In genomic region chr4:42404001-42404400, GRCh38 we compare ENCODE assay signal across 1 cellular context.
TF ChIP-seq lines count a peak whose summit lies in the region.

No MANE protein-coding gene starts in this region.

TF ChIP-seq in HCT116, 20 proteins besides CTCF, POLR2A, EP300 and RAD21 (continued from another document):
- no peak for TF ChIP-seq YY1 (IDR thresholded peaks at IDR 0.05; ENCODE audit: extremely low read depth, insufficient replicate concordance, low read depth, low read length)
- TF ChIP-seq CBX3 (IDR thresholded peaks at IDR 0.05; ENCODE audit: low read depth): no peak
- no peak for TF ChIP-seq CEBPB (IDR thresholded peaks at IDR 0.05; ENCODE audit: low read depth)
- TF ChIP-seq EZH2 (IDR thresholded peaks at IDR 0.05): no peak
- no peak for TF ChIP-seq TCF7L2 (IDR thresholded peaks at IDR 0.05; ENCODE audit: borderline replicate concordance, extremely low read depth, insufficient read depth, insufficient read length)
- TF ChIP-seq, protein P1, sequence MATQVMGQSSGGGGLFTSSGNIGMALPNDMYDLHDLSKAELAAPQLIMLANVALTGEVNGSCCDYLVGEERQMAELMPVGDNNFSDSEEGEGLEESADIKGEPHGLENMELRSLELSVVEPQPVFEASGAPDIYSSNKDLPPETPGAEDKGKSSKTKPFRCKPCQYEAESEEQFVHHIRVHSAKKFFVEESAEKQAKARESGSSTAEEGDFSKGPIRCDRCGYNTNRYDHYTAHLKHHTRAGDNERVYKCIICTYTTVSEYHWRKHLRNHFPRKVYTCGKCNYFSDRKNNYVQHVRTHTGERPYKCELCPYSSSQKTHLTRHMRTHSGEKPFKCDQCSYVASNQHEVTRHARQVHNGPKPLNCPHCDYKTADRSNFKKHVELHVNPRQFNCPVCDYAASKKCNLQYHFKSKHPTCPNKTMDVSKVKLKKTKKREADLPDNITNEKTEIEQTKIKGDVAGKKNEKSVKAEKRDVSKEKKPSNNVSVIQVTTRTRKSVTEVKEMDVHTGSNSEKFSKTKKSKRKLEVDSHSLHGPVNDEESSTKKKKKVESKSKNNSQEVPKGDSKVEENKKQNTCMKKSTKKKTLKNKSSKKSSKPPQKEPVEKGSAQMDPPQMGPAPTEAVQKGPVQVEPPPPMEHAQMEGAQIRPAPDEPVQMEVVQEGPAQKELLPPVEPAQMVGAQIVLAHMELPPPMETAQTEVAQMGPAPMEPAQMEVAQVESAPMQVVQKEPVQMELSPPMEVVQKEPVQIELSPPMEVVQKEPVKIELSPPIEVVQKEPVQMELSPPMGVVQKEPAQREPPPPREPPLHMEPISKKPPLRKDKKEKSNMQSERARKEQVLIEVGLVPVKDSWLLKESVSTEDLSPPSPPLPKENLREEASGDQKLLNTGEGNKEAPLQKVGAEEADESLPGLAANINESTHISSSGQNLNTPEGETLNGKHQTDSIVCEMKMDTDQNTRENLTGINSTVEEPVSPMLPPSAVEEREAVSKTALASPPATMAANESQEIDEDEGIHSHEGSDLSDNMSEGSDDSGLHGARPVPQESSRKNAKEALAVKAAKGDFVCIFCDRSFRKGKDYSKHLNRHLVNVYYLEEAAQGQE (IDR thresholded peaks at IDR 0.05; ENCODE audit: low read depth): no peak
- TF ChIP-seq ELF1 (IDR thresholded peaks at IDR 0.05; ENCODE audit: borderline replicate concordance, low read depth): no peak
TF ChIP-seq in HCT116: peak in this region for 0.
